Comparison of ENCODE assay signal across 17 cellular contexts in the genomic region with DNA sequence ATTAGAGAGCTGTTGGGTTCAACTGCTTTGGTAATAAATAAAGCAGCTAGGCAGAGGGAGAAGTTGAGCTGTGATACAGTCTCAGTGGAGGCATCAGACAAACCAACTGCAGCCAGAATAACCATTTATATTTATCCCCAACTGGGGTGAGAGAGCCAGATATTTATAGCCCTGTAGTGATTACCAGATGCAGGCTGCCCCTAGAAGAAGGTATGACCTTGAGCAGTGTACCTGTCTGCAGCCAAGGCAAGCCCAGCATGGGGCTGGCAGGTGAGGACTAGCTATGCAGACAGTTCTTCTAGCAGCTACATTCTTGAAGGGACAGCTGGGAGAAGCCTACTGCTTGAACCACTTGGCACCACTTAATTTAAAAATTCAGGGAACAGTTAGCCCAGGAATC.
DNase-seq lines count a peak whose midpoint lies in the region; ATAC-seq and TF ChIP-seq lines count a peak whose summit lies in the region.
"Had no signal": no experiment of that assay in that cellular context is flagged by ENCODE, and none has a peak within 500 bp of the region (broad histone marks: within the 10 kb centered on the region; RNA-seq: fewer than 3 reads in every experiment).

No MANE protein-coding gene starts in this region.

- no peak overlapping the region for H4K8ac ChIP-seq in mesendoderm (ENCODE audit: low read depth, low read length)

- no peaks in the 10 kb centered on the region for H3K79me2 ChIP-seq in mesendoderm (ENCODE audit: control insufficient read depth, insufficient read depth, low read length)

- H3K9me3 ChIP-seq in heart right ventricle = no peaks in the 10 kb centered on the region
- H3K9me3 ChIP-seq: BLaER1 had no signal

- H3K79me1 ChIP-seq in mesendoderm (ENCODE audit: low read length) = no peaks in the 10 kb centered on the region

- no peak overlapping the region for H4K5ac ChIP-seq in mesendoderm (ENCODE audit: low read length)

- DNase-seq in Right ventricle myocardium inferior (ENCODE audit: missing footprints) (no peak), cardiac septum (ENCODE audit: low spot score) (no peak), heart right ventricle (peak in 1 of 2 donors; percentile 12), mesendoderm (peak; percentile 2), middle frontal gyrus (ENCODE audit: extremely low spot score, low spot score) (no peak)
- no peak for DNase-seq in activated T-cell treated with anti-CD3 and anti-CD28 coated beads, Interleukin-2, amount 50 U/mL, for 48 hours
- DNase-seq: 8988T; CD4-positive, alpha-beta memory T cell; DMS153; DMS79; GDM1; H9 had no signal

- ATAC-seq in Right ventricle myocardium inferior (peak; percentile 88), heart right ventricle (peak; percentile 72 to 99 (median 92)), GM19397 (IDR thresholded peaks at IDR 0.05; ENCODE audit: unreplicated experiment) (no peak)
- ATAC-seq in stimulated activated memory B cell treated with anti-CD40 and anti-IgM and Interleukin-4, amounts not matched to agents 10 μg/mL and 1 μg/mL and 100 μg/mL, for 72 hours = peak; percentile 50
- ATAC-seq: HepG2 had no signal

- H3K27ac Mint-ChIP-seq in stimulated activated memory B cell treated with anti-CD40 and anti-IgM and Interleukin-4, amounts not matched to agents 10 μg/mL and 1 μg/mL and 100 μg/mL, for 72 hours = no peak overlapping the region
- H3K27ac Mint-ChIP-seq: CD14-positive monocyte; CD4-positive, alpha-beta memory T cell; H9 had no signal

- H2BK120ac ChIP-seq in mesendoderm (ENCODE audit: low read depth, low read length) = no peak overlapping the region

- no peaks in the 10 kb centered on the region for H3K9me3 Mint-ChIP-seq in stimulated activated memory B cell treated with anti-CD40 and anti-IgM and Interleukin-4, amounts not matched to agents 10 μg/mL and 1 μg/mL and 100 μg/mL, for 72 hours
- H3K9me3 Mint-ChIP-seq: H9 had no signal

- no peak overlapping the region for H3K9ac ChIP-seq in mesendoderm (ENCODE audit: low read length)
- H3K9ac ChIP-seq: BLaER1 had no signal

- H3K4me1 ChIP-seq in heart right ventricle = peaks cover 0 to 7% (median 3%) of the 10 kb centered on the region in 9 donors
- H3K4me1 ChIP-seq in mesendoderm (ENCODE audit: control insufficient read depth, low read depth, low read length) = no peaks in the 10 kb centered on the region
- H3K4me1 ChIP-seq: BLaER1 had no signal

- H2AK5ac ChIP-seq in mesendoderm (ENCODE audit: low read length) = no peak overlapping the region

- TF ChIP-seq CTCF in heart right ventricle (IDR thresholded peaks at IDR 0.05) = peak in 2 of 9 donors; percentile 9 to 23

- H2BK5ac ChIP-seq in mesendoderm (ENCODE audit: low read length) = no peak overlapping the region

- no peaks in the 10 kb centered on the region for H3K36me3 Mint-ChIP-seq in stimulated activated memory B cell treated with anti-CD40 and anti-IgM and Interleukin-4, amounts not matched to agents 10 μg/mL and 1 μg/mL and 100 μg/mL, for 72 hours
- H3K36me3 Mint-ChIP-seq: CD14-positive monocyte; CD4-positive, alpha-beta memory T cell had no signal

- H3K18ac ChIP-seq in mesendoderm (ENCODE audit: low read length) = no peak overlapping the region

- H3K4me3 ChIP-seq in heart right ventricle (no peak overlapping the region), mesendoderm (ENCODE audit: low read length) (no peak overlapping the region)
- H3K4me3 ChIP-seq: BLaER1 had no signal

- H2BK15ac ChIP-seq in mesendoderm (replicated peaks; ENCODE audit: low read depth) = no peak overlapping the region

- H3K4ac ChIP-seq in mesendoderm (ENCODE audit: low read depth, low read length) = no peak overlapping the region

- H3K36me3 ChIP-seq in heart right ventricle (no peaks in the 10 kb centered on the region), mesendoderm (ENCODE audit: control insufficient read depth, insufficient read depth, low read length) (no peaks in the 10 kb centered on the region)
- H3K36me3 ChIP-seq: BLaER1 had no signal

- no peaks in the 10 kb centered on the region for H3K4me1 Mint-ChIP-seq in stimulated activated memory B cell treated with anti-CD40 and anti-IgM and Interleukin-4, amounts not matched to agents 10 μg/mL and 1 μg/mL and 100 μg/mL, for 72 hours
- H3K4me1 Mint-ChIP-seq: CD14-positive monocyte; CD4-positive, alpha-beta memory T cell had no signal

- H3K4me2 ChIP-seq in mesendoderm (ENCODE audit: low read length) = no peak overlapping the region
- H3K4me2 ChIP-seq: BLaER1 had no signal

- no peak overlapping the region for H3K23ac ChIP-seq in mesendoderm (ENCODE audit: low read length)

- H3K56ac ChIP-seq in mesendoderm (ENCODE audit: low read length) = no peak overlapping the region

- intact Hi-C loops in Right ventricle myocardium inferior (cut with DNase I) (no loop called here), cardiac septum (cut with DNase I) (no loop called here), heart right ventricle (cut with DNase I) (no loop called here)

- no peaks in the 10 kb centered on the region for H3K27me3 Mint-ChIP-seq in stimulated activated memory B cell treated with anti-CD40 and anti-IgM and Interleukin-4, amounts not matched to agents 10 μg/mL and 1 μg/mL and 100 μg/mL, for 72 hours
- H3K27me3 Mint-ChIP-seq: CD4-positive, alpha-beta memory T cell had no signal

- H3K27me3 ChIP-seq in heart right ventricle = no peaks in the 10 kb centered on the region
- H3K27me3 ChIP-seq in mesendoderm (ENCODE audit: insufficient read depth, low read length, poor library complexity) = no peaks in the 10 kb centered on the region
- H3K27me3 ChIP-seq: BLaER1 had no signal

- H3K4me3 Mint-ChIP-seq in stimulated activated memory B cell treated with anti-CD40 and anti-IgM and Interleukin-4, amounts not matched to agents 10 μg/mL and 1 μg/mL and 100 μg/mL, for 72 hours = no peak overlapping the region
- H3K4me3 Mint-ChIP-seq: CD14-positive monocyte; CD4-positive, alpha-beta memory T cell; H9 had no signal

- H3K27ac ChIP-seq in heart right ventricle = peak overlapping the region in 1 of 10 donors; percentile 29
- H3K27ac ChIP-seq in mesendoderm (ENCODE audit: low read depth, low read length) = no peak overlapping the region
- H3K27ac ChIP-seq: BLaER1 had no signal
